Comparison of ENCODE assay signal across 28 cellular contexts in the genomic region with DNA sequence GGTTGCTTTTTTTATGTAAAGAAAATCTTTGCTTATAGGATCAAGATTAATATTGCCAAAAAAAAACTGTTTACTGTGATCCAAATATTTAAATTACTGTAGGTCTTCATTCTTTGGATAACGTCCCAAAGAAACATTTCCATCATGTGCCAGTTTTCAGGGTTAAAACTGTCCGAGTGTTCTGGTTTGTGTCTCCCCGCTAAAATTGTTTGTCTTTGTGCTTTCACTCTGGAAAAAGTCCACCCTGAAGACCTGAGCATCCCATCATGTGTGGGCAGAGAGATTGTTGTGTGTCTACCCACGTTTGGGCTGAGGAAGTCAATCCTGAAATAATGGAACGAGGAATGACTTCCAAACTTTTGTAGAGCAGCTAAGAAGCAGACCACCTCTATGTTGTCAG.
"Had no signal": no experiment of that assay in that cellular context is flagged by ENCODE, and none has a peak within 500 bp of the region (broad histone marks: within the 10 kb centered on the region; RNA-seq: fewer than 3 reads in every experiment).

No MANE protein-coding gene starts in this region.

- H3K4me3 Mint-ChIP-seq: memory B cell; naive B cell; natural killer cell; nephron progenitor cell; neural progenitor cell; stimulated activated memory B cell treated with anti-CD40 and anti-IgM and Interleukin-4, amounts not matched to agents 10 μg/mL and 1 μg/mL and 100 μg/mL, for 72 hours; stimulated activated naive CD8-positive, alpha-beta T cell treated with anti-CD3 and anti-CD28 coated beads, Interleukin-15, amount 100 ng/mL, for 72 hours had no signal

- ATAC-seq: heart left ventricle; left colon; natural killer cell; right cardiac atrium; sciatic nerve; stimulated activated memory B cell treated with anti-CD40 and anti-IgM and Interleukin-4, amounts not matched to agents 10 μg/mL and 1 μg/mL and 100 μg/mL, for 72 hours; stimulated activated naive CD8-positive, alpha-beta T cell treated with anti-CD3 and anti-CD28 coated beads, Interleukin-15, amount 100 ng/mL, for 72 hours had no signal

- H3K9me3 Mint-ChIP-seq: natural killer cell; stimulated activated memory B cell treated with anti-CD40 and anti-IgM and Interleukin-4, amounts not matched to agents 10 μg/mL and 1 μg/mL and 100 μg/mL, for 72 hours; stimulated activated naive CD8-positive, alpha-beta T cell treated with anti-CD3 and anti-CD28 coated beads, Interleukin-15, amount 100 ng/mL, for 72 hours had no signal

- H3K9ac ChIP-seq: neural progenitor cell had no signal

- H3K36me3 Mint-ChIP-seq: memory B cell; naive B cell; natural killer cell; neural progenitor cell; stimulated activated memory B cell treated with anti-CD40 and anti-IgM and Interleukin-4, amounts not matched to agents 10 μg/mL and 1 μg/mL and 100 μg/mL, for 72 hours had no signal

- H3K4me1 ChIP-seq: left lung, spleen, testis, thyroid gland, transverse colon, upper lobe of left lung had no signal

- H3K9me3 ChIP-seq: heart left ventricle, left lung, neutrophil, spleen, testis, thyroid gland, transverse colon, upper lobe of left lung had no signal

- H3K27ac Mint-ChIP-seq: memory B cell; naive B cell; natural killer cell; neural progenitor cell; progenitor cell of endocrine pancreas; stimulated activated memory B cell treated with anti-CD40 and anti-IgM and Interleukin-4, amounts not matched to agents 10 μg/mL and 1 μg/mL and 100 μg/mL, for 72 hours had no signal

- H3K27me3 ChIP-seq: heart left ventricle, left lung, neural progenitor cell, neutrophil, testis, thyroid gland, transverse colon, upper lobe of left lung had no signal

- DNase-seq: heart left ventricle; kidney; left colon; left lung; naive B cell; natural killer cell; nephron progenitor cell; occipital lobe; retina; right cardiac atrium; small intestine; spleen; stimulated activated CD4-positive, alpha-beta T cell treated with anti-CD3 and anti-CD28 coated beads, Interleukin-2, amount 100 ng/mL, for 48 hours; stimulated activated CD4-positive, alpha-beta T cell treated with anti-CD3 and anti-CD28 coated beads, Interleukin-4, amount 100 ng/mL, for 4 hours; stimulated activated CD8-positive, alpha-beta memory T cell treated with anti-CD3 and anti-CD28 coated beads, Interleukin-4, amount 100 ng/mL, for 48 hours; stimulated activated naive CD4-positive, alpha-beta T cell treated with Interleukin-2 at 50 U/mL for 16 hours; stimulated activated naive CD8-positive, alpha-beta T cell treated with anti-CD3 and anti-CD28 coated beads, Interleukin-15, amount 100 ng/mL, for 72 hours; testis; thyroid gland; transverse colon; upper lobe of left lung had no signal

- H3K4me3 ChIP-seq: heart left ventricle, left lung, neural progenitor cell, spleen, testis, thyroid gland, transverse colon had no signal

- H3K4me1 Mint-ChIP-seq: memory B cell; natural killer cell; nephron progenitor cell; stimulated activated memory B cell treated with anti-CD40 and anti-IgM and Interleukin-4, amounts not matched to agents 10 μg/mL and 1 μg/mL and 100 μg/mL, for 72 hours; stimulated activated naive CD8-positive, alpha-beta T cell treated with anti-CD3 and anti-CD28 coated beads, Interleukin-15, amount 100 ng/mL, for 72 hours had no signal

- H3K27ac ChIP-seq: neural progenitor cell, neutrophil, spleen, testis, thyroid gland had no signal

- FAIRE-seq: kidney, small intestine, urothelium cell line had no signal

- H3K36me3 ChIP-seq: heart left ventricle, left lung, neural progenitor cell, neutrophil, spleen, thyroid gland, transverse colon, upper lobe of left lung had no signal
